In genomic region chr1:245686006-245686405, GRCh38 we compare ENCODE assay signal across 1 cellular context.
TF ChIP-seq lines count a peak whose summit lies in the region.

No MANE protein-coding gene starts in this region.

TF ChIP-seq in HepG2, 621 proteins besides CTCF, POLR2A, EP300 and RAD21:
- TF ChIP-seq, protein P1, sequence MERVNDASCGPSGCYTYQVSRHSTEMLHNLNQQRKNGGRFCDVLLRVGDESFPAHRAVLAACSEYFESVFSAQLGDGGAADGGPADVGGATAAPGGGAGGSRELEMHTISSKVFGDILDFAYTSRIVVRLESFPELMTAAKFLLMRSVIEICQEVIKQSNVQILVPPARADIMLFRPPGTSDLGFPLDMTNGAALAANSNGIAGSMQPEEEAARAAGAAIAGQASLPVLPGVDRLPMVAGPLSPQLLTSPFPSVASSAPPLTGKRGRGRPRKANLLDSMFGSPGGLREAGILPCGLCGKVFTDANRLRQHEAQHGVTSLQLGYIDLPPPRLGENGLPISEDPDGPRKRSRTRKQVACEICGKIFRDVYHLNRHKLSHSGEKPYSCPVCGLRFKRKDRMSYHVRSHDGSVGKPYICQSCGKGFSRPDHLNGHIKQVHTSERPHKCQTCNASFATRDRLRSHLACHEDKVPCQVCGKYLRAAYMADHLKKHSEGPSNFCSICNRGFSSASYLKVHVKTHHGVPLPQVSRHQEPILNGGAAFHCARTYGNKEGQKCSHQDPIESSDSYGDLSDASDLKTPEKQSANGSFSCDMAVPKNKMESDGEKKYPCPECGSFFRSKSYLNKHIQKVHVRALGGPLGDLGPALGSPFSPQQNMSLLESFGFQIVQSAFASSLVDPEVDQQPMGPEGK (CRISPR knock-in tag; IDR thresholded peaks at IDR 0.05): no peak
- no peak for TF ChIP-seq ZNF350 (CRISPR knock-in tag; IDR thresholded peaks at IDR 0.05; ENCODE audit: borderline replicate concordance, low read depth)
- TF ChIP-seq BRD4 (CRISPR knock-in tag; IDR thresholded peaks at IDR 0.05): no peak
- TF ChIP-seq SYNCRIP (IDR thresholded peaks at IDR 0.05; ENCODE audit: insufficient read depth, low read depth, low read length): no peak
TF ChIP-seq in HepG2: peak in this region for 0.
